ENCODE assay signal across 8 cellular contexts in the genomic region with DNA sequence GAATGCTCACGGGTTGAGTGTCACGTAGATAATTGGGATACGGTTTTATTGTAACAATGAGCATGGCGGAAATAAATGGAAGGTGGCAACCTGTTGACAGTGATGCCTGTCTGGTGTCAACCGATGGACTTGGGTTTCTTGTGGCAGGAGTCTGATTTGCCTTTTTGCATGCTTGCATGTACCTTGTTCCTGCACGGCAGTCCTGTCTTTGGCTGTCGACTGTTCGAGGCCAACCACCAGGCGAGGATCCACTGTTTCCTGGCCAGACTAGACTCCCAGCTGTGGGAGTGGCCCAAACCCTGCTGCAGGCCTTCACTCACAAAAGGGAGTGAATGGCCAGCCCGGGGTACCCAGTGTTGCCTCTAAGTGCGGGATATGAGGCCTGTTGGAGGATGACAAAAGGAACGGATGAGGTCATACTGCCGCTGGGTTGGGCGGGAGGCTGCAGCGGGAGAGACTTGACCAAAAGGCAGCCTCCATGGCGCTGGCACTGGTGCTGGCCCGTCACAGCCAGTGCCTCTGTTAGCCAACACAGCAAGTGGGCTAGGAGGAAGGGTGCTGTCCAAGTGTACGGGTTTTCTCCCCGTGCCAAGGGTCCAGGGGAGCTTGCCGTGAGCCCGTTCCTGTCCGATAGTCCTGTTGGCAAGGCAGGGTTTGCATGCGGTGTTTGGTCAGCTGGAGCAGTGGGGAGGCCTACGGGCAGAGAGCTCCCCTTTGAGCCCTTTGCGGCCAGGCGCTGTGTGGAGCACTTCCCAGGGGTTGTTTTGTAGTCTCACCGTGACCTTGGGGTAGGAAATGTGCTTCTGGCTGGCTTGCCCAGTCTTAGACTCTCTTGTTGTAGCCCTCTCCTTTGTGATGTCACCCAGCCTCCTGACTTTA. TPM values are rescaled to one million over a fixed set of nuclear protein-coding genes. Genes with fewer than 3 reads are reported as not detected.
DNase-seq lines count a peak whose midpoint lies in the region; ATAC-seq, FAIRE-seq and TF ChIP-seq lines count a peak whose summit lies in the region.

No MANE protein-coding gene starts in this region.

- H3K4me3 ChIP-seq in A673 (ENCODE audit: low read depth, low read length, poor library complexity, severe bottlenecking) = peak overlapping the region; percentile 77
- peak overlapping the region; percentile 82 for H3K4me3 ChIP-seq in GM12865 (ENCODE audit: low read depth, low read length)
- peak overlapping the region; percentile 95 for H3K4me3 ChIP-seq in OCI-LY1 (ENCODE audit: low read depth, low read length, poor library complexity, severe bottlenecking)
- H3K4me3 ChIP-seq in kidney (ENCODE audit: low read length in 2 of 2) = peak overlapping the region; percentile 75 to 92

- H3K27ac Mint-ChIP-seq in MCF 10A (ENCODE audit: low read depth, unreplicated experiment) = peak overlapping the region; percentile 79

- no peaks in the 10 kb centered on the region for H3K27me3 Mint-ChIP-seq in MCF 10A (ENCODE audit: insufficient read depth, unreplicated experiment)

- no peak for FAIRE-seq in kidney (lab: Jason Lieb, UNC)

- no peak for TF ChIP-seq CTCF in A673 (conservative IDR thresholded peaks at IDR 0.05; ENCODE audit: low read depth, low read length)
- no peak for TF ChIP-seq CTCF in GM12865 (IDR thresholded peaks at IDR 0.05; ENCODE audit: insufficient read depth, low read depth, low read length, missing control alignments)
- TF ChIP-seq CTCF in OCI-LY1 (IDR thresholded peaks at IDR 0.05; ENCODE audit: low read length) = no peak
- TF ChIP-seq CTCF in MCF 10A (IDR thresholded peaks at IDR 0.05; ENCODE audit: unreplicated experiment) = no peak
- no peak for TF ChIP-seq CTCF in kidney (IDR thresholded peaks at IDR 0.05; ENCODE audit: borderline replicate concordance, extremely low read depth, insufficient read depth)

- no peaks in the 10 kb centered on the region for H4K20me1 ChIP-seq in OCI-LY1 (ENCODE audit: insufficient read depth, low read length)

- DNase-seq in A673 (ENCODE audit: low spot score) (peak; percentile 40), GM12865 (ENCODE audit: low read depth) (peak; percentile 32), MCF 10A (ENCODE audit: unreplicated experiment) (peak; percentile 49), kidney (peak; percentile 77)
- DNase-seq in stimulated activated CD8-positive, alpha-beta memory T cell treated with anti-CD3 and anti-CD28 coated beads, Interleukin-4, amount 100 ng/mL, for 48 hours = peak; percentile 45

- peaks cover 33% of the 10 kb centered on the region for H3K36me3 Mint-ChIP-seq in MCF 10A (ENCODE audit: insufficient read depth, unreplicated experiment)

- no peaks in the 10 kb centered on the region for H3K9me3 ChIP-seq in A673 (ENCODE audit: low read depth, low read length, poor library complexity, severe bottlenecking)
- no peaks in the 10 kb centered on the region for H3K9me3 ChIP-seq in OCI-LY1 (ENCODE audit: low read length)
- H3K9me3 ChIP-seq in kidney (ENCODE audit: control insufficient read depth in 1 of 2, low read length in 2 of 2) = no peaks in the 10 kb centered on the region

- no peaks in the 10 kb centered on the region for H3K9me3 Mint-ChIP-seq in MCF 10A (ENCODE audit: unreplicated experiment)

- H3K4me2 ChIP-seq in OCI-LY1 (ENCODE audit: low read length) = peak overlapping the region; percentile 99

- H3K27ac ChIP-seq in A673 (ENCODE audit: low read depth, low read length, poor library complexity, severe bottlenecking) (peak overlapping the region; percentile 89), OCI-LY1 (ENCODE audit: low read depth, low read length, poor library complexity, severe bottlenecking) (peak overlapping the region; percentile 58), kidney (ENCODE audit: low read depth in 2 of 2, low read length in 2 of 2) (peak overlapping the region; percentile 39 to 75)

- H3K4me1 ChIP-seq in A673 (ENCODE audit: insufficient read depth, low read length, poor library complexity, severe bottlenecking) = no peaks in the 10 kb centered on the region
- peaks cover 53% of the 10 kb centered on the region for H3K4me1 ChIP-seq in OCI-LY1 (ENCODE audit: insufficient read depth, low read length, severe bottlenecking)
- H3K4me1 ChIP-seq in kidney (ENCODE audit: control insufficient read depth in 1 of 2, insufficient read depth in 1 of 2, low read depth in 1 of 2, low read length in 2 of 2) = peaks cover 22 to 30% of the 10 kb centered on the region in 2 donors

- H3K79me2 ChIP-seq in OCI-LY1 (ENCODE audit: insufficient read depth, low read length) = peaks cover 45% of the 10 kb centered on the region

- no peak for ATAC-seq in HG02884 (IDR thresholded peaks at IDR 0.05; ENCODE audit: unreplicated experiment)
- no peak for ATAC-seq in GM18870 (IDR thresholded peaks at IDR 0.05; ENCODE audit: unreplicated experiment)

- POLR2A ChIA-PET in A673 (lab: Charles Lee; ENCODE audit: low non-redundant PET) = no interaction called here
- POLR2A ChIA-PET in MCF 10A (lab: Yijun Ruan, JAX) = interaction anchor here (0.7 to 3.2 kb wide), 5 partner anchors 18 to 519 kb away, joined by 3 to 13 read pairs (median 4); a partner anchor contains a TSS

- H3K4me3 Mint-ChIP-seq in MCF 10A (ENCODE audit: unreplicated experiment) = peak overlapping the region; percentile 92

- CTCF ChIA-PET in A673 (lab: Charles Lee) (no interaction called here), MCF 10A (lab: Yijun Ruan, JAX) (interaction anchor here (0.6 kb wide), 3 partner anchors 10 to 236 kb away, joined by 3 to 4 read pairs (median 3); no protein-coding TSS in a partner anchor)

- intact Hi-C loops in A673 (cut with micrococcal nuclease; ENCODE audit: unreplicated experiment) (loop anchor here (10.0 kb wide), 1 partner anchor 106 kb away; no protein-coding TSS in a partner anchor), MCF 10A (cut with micrococcal nuclease) (loop anchor here (1.0 kb wide), 1 partner anchor 111 kb away; no protein-coding TSS in a partner anchor), kidney (cut with DNase I) (no loop called here)

- H3K9me2 ChIP-seq in OCI-LY1 (ENCODE audit: low read depth, low read length) = no peaks in the 10 kb centered on the region

- H2AFZ ChIP-seq in OCI-LY1 (ENCODE audit: low read length) = no peak overlapping the region

- peak overlapping the region; percentile 96 for H3K9ac ChIP-seq in OCI-LY1 (ENCODE audit: low read length)
- peak overlapping the region; percentile 68 to 82 for H3K9ac ChIP-seq in kidney (ENCODE audit: low read length in 2 of 2)

- peaks cover 32% of the 10 kb centered on the region for H3K4me1 Mint-ChIP-seq in MCF 10A (ENCODE audit: insufficient read depth, unreplicated experiment)

- H3K27me3 ChIP-seq in A673 (replicated peaks; ENCODE audit: insufficient read depth, low read depth, low read length, poor library complexity) (no peaks in the 10 kb centered on the region), OCI-LY1 (ENCODE audit: insufficient read depth, low read length) (no peaks in the 10 kb centered on the region)

- peaks cover 17% of the 10 kb centered on the region for H3K36me3 ChIP-seq in A673 (ENCODE audit: insufficient read depth, low read length, poor library complexity, severe bottlenecking)
- H3K36me3 ChIP-seq in OCI-LY1 (ENCODE audit: insufficient read depth, low read length) = peaks cover 10% of the 10 kb centered on the region
- H3K36me3 ChIP-seq in kidney (ENCODE audit: control insufficient read depth in 1 of 2, insufficient read depth in 2 of 2, low read length in 2 of 2) = peaks cover 3 to 6% of the 10 kb centered on the region in 2 donors

- BruUV-seq in A673 (replicated peaks; lab: Mats Ljungman, UMichigan) (TSS peak; percentile 30), MCF 10A (replicated peaks; lab: Mats Ljungman, UMichigan) (TSS peak; percentile 48)

- no peaks in the 10 kb centered on the region for H3F3A ChIP-seq in OCI-LY1 (ENCODE audit: insufficient read depth, low read length)

RNA-seq across cellular contexts. Expression of a gene that starts 1.0 kb away (rescaled TPM):
- 63.2 and 74.8 TPM in 2 replicates for total RNA-seq in A673 (2021)
- total RNA-seq in MCF 10A (2022) = 40.8 and 49.1 TPM in 2 replicates
- 40.1 TPM for total RNA-seq in kidney
- 12.2 TPM for polyA plus RNA-seq in kidney (ENCODE audit: insufficient read depth, low read depth, low replicate concordance)

RNA-seq across cellular contexts. Expression of a gene that starts 34.9 kb away (rescaled TPM):
- total RNA-seq in A673 (2021) (501 and 509 TPM in 2 replicates), MCF 10A (2022) (126 and 195 TPM in 2 replicates), kidney (67.2 TPM)
- polyA plus RNA-seq in kidney (ENCODE audit: insufficient read depth, low read depth, low replicate concordance) = 80.5 TPM

RNA-seq across cellular contexts. Expression of a gene that starts 36.0 kb away (rescaled TPM):
- 68.1 and 71.1 TPM in 2 replicates for total RNA-seq in A673 (2021)
- total RNA-seq in MCF 10A (2022) = 39.0 and 47.1 TPM in 2 replicates
- 50.0 TPM for total RNA-seq in kidney
- 37.3 TPM for polyA plus RNA-seq in kidney (ENCODE audit: insufficient read depth, low read depth, low replicate concordance)

RNA-seq across cellular contexts. Expression of a gene that starts 50.6 kb away (rescaled TPM):
- 58.8 and 60.2 TPM in 2 replicates for total RNA-seq in A673 (2021)
- total RNA-seq in MCF 10A (2022) = 43.6 and 44.8 TPM in 2 replicates
- 57.1 TPM for total RNA-seq in kidney
- 18.8 TPM for polyA plus RNA-seq in kidney (ENCODE audit: insufficient read depth, low read depth, low replicate concordance)
